15 cellular contexts compared by ENCODE assay signal in genomic region chrX:9928083-9928482, GRCh38. TPM values are rescaled to one million over a fixed set of nuclear protein-coding genes. Genes with fewer than 3 reads are reported as not detected.
DNase-seq lines count a peak whose midpoint lies in the region; ATAC-seq and TF ChIP-seq lines count a peak whose summit lies in the region.
"Had no signal": no experiment of that assay in that cellular context is flagged by ENCODE, and none has a peak within 500 bp of the region (broad histone marks: within the 10 kb centered on the region; RNA-seq: fewer than 3 reads in every experiment).

No MANE protein-coding gene starts in this region.

- H3K4me1 Mint-ChIP-seq in CD8-positive, alpha-beta memory T cell = no peaks in the 10 kb centered on the region
- H3K4me1 Mint-ChIP-seq: naive thymus-derived CD4-positive, alpha-beta T cell had no signal

- BruUV-seq in A673 (replicated peaks; lab: Mats Ljungman, UMichigan) = no TSS peak

- peaks cover 0 to 17% of the 10 kb centered on the region in 2 donors for H3K27me3 Mint-ChIP-seq in CD8-positive, alpha-beta memory T cell
- H3K27me3 Mint-ChIP-seq: naive thymus-derived CD4-positive, alpha-beta T cell; type B pancreatic cell had no signal

- H3K27ac ChIP-seq in A673 (ENCODE audit: low read depth, low read length, poor library complexity, severe bottlenecking) (no peak overlapping the region), iPS-18a (ENCODE audit: low read length) (peak overlapping the region; percentile 78)
- H3K27ac ChIP-seq in CD8-positive, alpha-beta memory T cell (ENCODE audit: low read depth, low read length) = no peak overlapping the region

- POLR2A ChIA-PET in A673 (lab: Charles Lee; ENCODE audit: low non-redundant PET) = no interaction called here
- POLR2A ChIA-PET in CD8-positive, alpha-beta memory T cell (lab: Charles Lee) = no interaction called here

- CTCF ChIA-PET in A673 (lab: Charles Lee) = interaction anchor here (0.6 kb wide), 1 partner anchor 103 kb away, joined by 3 read pairs; no protein-coding TSS in a partner anchor
- CTCF ChIA-PET in CD8-positive, alpha-beta memory T cell (lab: Charles Lee) = no interaction called here

- no peak overlapping the region for H3K4me3 Mint-ChIP-seq in CD8-positive, alpha-beta memory T cell
- H3K4me3 Mint-ChIP-seq: naive thymus-derived CD4-positive, alpha-beta T cell; type B pancreatic cell had no signal

- H3K9me3 ChIP-seq in A673 (ENCODE audit: low read depth, low read length, poor library complexity, severe bottlenecking) (no peaks in the 10 kb centered on the region), NT2/D1 (ENCODE audit: insufficient read depth, low read length) (no peaks in the 10 kb centered on the region), iPS-18a (ENCODE audit: control insufficient read depth, low read depth, low read length) (no peaks in the 10 kb centered on the region)
- H3K9me3 ChIP-seq in CD8-positive, alpha-beta memory T cell (ENCODE audit: low read length) = no peaks in the 10 kb centered on the region

- intact Hi-C loops in A673 (cut with micrococcal nuclease; ENCODE audit: unreplicated experiment) = no loop called here

- TF ChIP-seq CTCF in A673 (conservative IDR thresholded peaks at IDR 0.05; ENCODE audit: low read depth, low read length) = no peak

- H3K27me3 ChIP-seq in A673 (replicated peaks; ENCODE audit: insufficient read depth, low read depth, low read length, poor library complexity) (no peaks in the 10 kb centered on the region), NT2/D1 (ENCODE audit: insufficient read depth, insufficient read length) (no peaks in the 10 kb centered on the region), iPS-18a (ENCODE audit: control insufficient read depth, insufficient read depth, low read length) (no peaks in the 10 kb centered on the region)
- H3K27me3 ChIP-seq in CD8-positive, alpha-beta memory T cell (ENCODE audit: insufficient read depth, low read length, poor library complexity, severe bottlenecking) = no peaks in the 10 kb centered on the region

- no peak overlapping the region for H3K27ac Mint-ChIP-seq in CD8-positive, alpha-beta memory T cell
- H3K27ac Mint-ChIP-seq: naive thymus-derived CD4-positive, alpha-beta T cell had no signal

- H3K36me3 ChIP-seq in A673 (ENCODE audit: insufficient read depth, low read length, poor library complexity, severe bottlenecking) = no peaks in the 10 kb centered on the region
- H3K36me3 ChIP-seq in NT2/D1 (ENCODE audit: insufficient read depth, insufficient read length, low read length) = peaks cover 24% of the 10 kb centered on the region
- H3K36me3 ChIP-seq in iPS-18a (ENCODE audit: control insufficient read depth, low read depth, low read length) = no peaks in the 10 kb centered on the region
- H3K36me3 ChIP-seq in CD8-positive, alpha-beta memory T cell (ENCODE audit: insufficient read depth, low read length) = no peaks in the 10 kb centered on the region

- H3K36me3 Mint-ChIP-seq in CD8-positive, alpha-beta memory T cell = no peaks in the 10 kb centered on the region
- H3K36me3 Mint-ChIP-seq: naive thymus-derived CD4-positive, alpha-beta T cell had no signal

- peak overlapping the region; percentile 51 for H3K9ac ChIP-seq in NT2/D1 (ENCODE audit: insufficient read length, low read depth)
- H3K9ac ChIP-seq in iPS-18a (ENCODE audit: low read length) = peak overlapping the region; percentile 63

- no peaks in the 10 kb centered on the region for H3K9me3 Mint-ChIP-seq in CD8-positive, alpha-beta memory T cell
- H3K9me3 Mint-ChIP-seq: naive thymus-derived CD4-positive, alpha-beta T cell; type B pancreatic cell had no signal

- H3K4me1 ChIP-seq in A673 (ENCODE audit: insufficient read depth, low read length, poor library complexity, severe bottlenecking) = peaks cover 6% of the 10 kb centered on the region
- peaks cover 9% of the 10 kb centered on the region for H3K4me1 ChIP-seq in NT2/D1 (ENCODE audit: insufficient read depth, insufficient read length)
- peaks cover 40% of the 10 kb centered on the region for H3K4me1 ChIP-seq in iPS-18a (ENCODE audit: control insufficient read depth, low read depth, low read length)
- H3K4me1 ChIP-seq in CD8-positive, alpha-beta memory T cell (ENCODE audit: insufficient read depth, low read length) = no peaks in the 10 kb centered on the region

- DNase-seq in A673 (ENCODE audit: low spot score) = peak; percentile 74
- peak; percentile 61 for DNase-seq in NCI-H1105 treated with DMSO at 0.1 percent for 48 hours (lab: John Stamatoyannopoulos, UW)
- peak; percentile 91 for DNase-seq in NT2/D1 (ENCODE audit: low read depth, low spot score)
- DNase-seq in CD8-positive, alpha-beta memory T cell = no peak
- no peak for DNase-seq in EL
- DNase-seq: ACHN; activated CD4-positive, alpha-beta T cell treated with anti-CD3 and anti-CD28 coated beads, Interleukin-2, amount 50 U/mL, for 1 hour; Karpas-422; naive thymus-derived CD4-positive, alpha-beta T cell had no signal

- ATAC-seq in HG03025 (IDR thresholded peaks at IDR 0.05; ENCODE audit: low FRiP score, unreplicated experiment) (no peak), HG02610 (IDR thresholded peaks at IDR 0.05; ENCODE audit: unreplicated experiment) (no peak)
- ATAC-seq: naive thymus-derived CD4-positive, alpha-beta T cell had no signal

- H3K4me3 ChIP-seq in A673 (ENCODE audit: low read depth, low read length, poor library complexity, severe bottlenecking) (no peak overlapping the region), NT2/D1 (ENCODE audit: insufficient read length, low read depth) (no peak overlapping the region), iPS-18a (ENCODE audit: low read length) (peak overlapping the region; percentile 50)
- no peak overlapping the region for H3K4me3 ChIP-seq in CD8-positive, alpha-beta memory T cell (ENCODE audit: low read length)
- H3K4me3 ChIP-seq: smooth muscle cell had no signal

RNA-seq across cellular contexts. Expression of gene CLDN34, which starts 39.1 kb away (rescaled TPM):
- total RNA-seq in A673 (2021) = 0.31 TPM in 1 of 2 replicates, not detected in the other
- not detected for total RNA-seq in CD8-positive, alpha-beta memory T cell
- not detected for polyA plus RNA-seq in CD8-positive, alpha-beta memory T cell
- total RNA-seq: Daoy; naive thymus-derived CD4-positive, alpha-beta T cell had no signal
- polyA plus RNA-seq: naive thymus-derived CD4-positive, alpha-beta T cell; smooth muscle cell had no signal

Comparison
In these comparisons a context has a peak if more than half of its experiments do, and no peak if none do; other contexts are left out.
1. DNase-seq: peak in A673 (single experiment), NCI-H1105 treated with DMSO at 0.1 percent for 48 hours (single experiment) and NT2/D1 (single experiment); none in CD8-positive, alpha-beta memory T cell (0 of 5) and EL (single experiment).